1 cellular context compared by ENCODE assay signal in the genomic region with DNA sequence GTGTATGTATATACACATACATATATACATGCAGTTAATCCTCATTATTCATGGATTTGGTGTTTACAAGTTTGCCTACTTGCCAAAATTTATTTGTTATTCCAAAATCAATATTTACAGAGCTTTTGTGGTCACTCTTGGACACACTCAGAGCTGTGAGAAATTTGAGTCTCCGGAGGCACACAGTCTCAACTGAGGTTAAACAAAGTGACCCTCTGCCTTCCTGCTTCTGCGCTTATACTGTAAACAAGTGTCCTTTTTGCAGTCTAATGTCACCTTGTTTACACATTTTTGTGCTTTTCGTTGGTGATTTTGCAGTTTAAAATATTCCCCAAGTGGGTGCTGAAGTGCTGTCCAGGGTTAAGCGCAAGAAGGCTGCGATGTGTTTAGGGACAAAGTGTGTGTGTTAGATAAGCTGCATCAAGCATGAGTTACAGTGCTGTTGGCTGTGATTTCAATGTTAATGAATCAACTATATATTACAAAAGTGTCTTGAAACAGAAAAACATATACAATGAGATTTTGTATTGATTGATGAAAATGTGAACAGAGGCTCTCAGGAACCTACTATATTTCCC.
TF ChIP-seq lines count a peak whose summit lies in the region.

No MANE protein-coding gene starts in this region.

TF ChIP-seq in IMR-90, 13 proteins besides CTCF, POLR2A, EP300 and RAD21:
- TF ChIP-seq MAZ (IDR thresholded peaks at IDR 0.05; ENCODE audit: borderline replicate concordance, low read depth, low read length), result no peak
- TF ChIP-seq RCOR1 (IDR thresholded peaks at IDR 0.05; ENCODE audit: insufficient replicate concordance, low read length), result no peak
- TF ChIP-seq SMC3 (IDR thresholded peaks at IDR 0.05; ENCODE audit: low read depth, low read length), result no peak
- TF ChIP-seq BHLHE40 (IDR thresholded peaks at IDR 0.05; ENCODE audit: low read depth, low read length), result no peak
- TF ChIP-seq, protein P1, sequence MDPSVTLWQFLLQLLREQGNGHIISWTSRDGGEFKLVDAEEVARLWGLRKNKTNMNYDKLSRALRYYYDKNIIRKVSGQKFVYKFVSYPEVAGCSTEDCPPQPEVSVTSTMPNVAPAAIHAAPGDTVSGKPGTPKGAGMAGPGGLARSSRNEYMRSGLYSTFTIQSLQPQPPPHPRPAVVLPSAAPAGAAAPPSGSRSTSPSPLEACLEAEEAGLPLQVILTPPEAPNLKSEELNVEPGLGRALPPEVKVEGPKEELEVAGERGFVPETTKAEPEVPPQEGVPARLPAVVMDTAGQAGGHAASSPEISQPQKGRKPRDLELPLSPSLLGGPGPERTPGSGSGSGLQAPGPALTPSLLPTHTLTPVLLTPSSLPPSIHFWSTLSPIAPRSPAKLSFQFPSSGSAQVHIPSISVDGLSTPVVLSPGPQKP (IDR thresholded peaks at IDR 0.05; ENCODE audit: borderline replicate concordance, low read depth, low read length), result no peak
- TF ChIP-seq NFE2L2 (IDR thresholded peaks at IDR 0.05; ENCODE audit: low read depth, low read length), result no peak
- TF ChIP-seq CEBPB (IDR thresholded peaks at IDR 0.05; ENCODE audit: low read depth, low read length), result no peak
- TF ChIP-seq MXI1 (IDR thresholded peaks at IDR 0.05; ENCODE audit: borderline replicate concordance, low read depth, low read length), result no peak
- TF ChIP-seq, protein P2, sequence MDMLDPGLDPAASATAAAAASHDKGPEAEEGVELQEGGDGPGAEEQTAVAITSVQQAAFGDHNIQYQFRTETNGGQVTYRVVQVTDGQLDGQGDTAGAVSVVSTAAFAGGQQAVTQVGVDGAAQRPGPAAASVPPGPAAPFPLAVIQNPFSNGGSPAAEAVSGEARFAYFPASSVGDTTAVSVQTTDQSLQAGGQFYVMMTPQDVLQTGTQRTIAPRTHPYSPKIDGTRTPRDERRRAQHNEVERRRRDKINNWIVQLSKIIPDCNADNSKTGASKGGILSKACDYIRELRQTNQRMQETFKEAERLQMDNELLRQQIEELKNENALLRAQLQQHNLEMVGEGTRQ (IDR thresholded peaks at IDR 0.05; ENCODE audit: low read depth, low read length), result no peak
- TF ChIP-seq MAFK (IDR thresholded peaks at IDR 0.05; ENCODE audit: low read depth, low read length), result no peak
- TF ChIP-seq CHD1 (IDR thresholded peaks at IDR 0.05; ENCODE audit: low read depth, low read length), result no peak
- no peak for TF ChIP-seq RFX5 (IDR thresholded peaks at IDR 0.05; ENCODE audit: low read depth, low read length)
- TF ChIP-seq FOS (IDR thresholded peaks at IDR 0.05; ENCODE audit: low read depth, low read length), result no peak
